In genomic region chr3:72627276-72627675, GRCh38 we compare ENCODE assay signal across 23 cellular contexts.
DNase-seq lines count a peak whose midpoint lies in the region; ATAC-seq and TF ChIP-seq lines count a peak whose summit lies in the region.
"Had no signal": no experiment of that assay in that cellular context is flagged by ENCODE, and none has a peak within 500 bp of the region (broad histone marks: within the 10 kb centered on the region; RNA-seq: fewer than 3 reads in every experiment).

No MANE protein-coding gene starts in this region.

- peaks cover 5% of the 10 kb centered on the region for H3K9me3 Mint-ChIP-seq in activated CD4-positive, alpha-beta T cell treated with anti-CD3 and anti-CD28 coated beads for 36 hours (ENCODE audit: low read depth)
- H3K9me3 Mint-ChIP-seq: CD8-positive, alpha-beta memory T cell; stimulated activated naive CD8-positive, alpha-beta T cell treated with anti-CD3 and anti-CD28 coated beads, Interleukin-15, Interleukin-2, amounts not matched to agents 100 ng/mL and 50 ng/mL, for 24 hours had no signal

- POLR2A ChIA-PET in activated CD4-positive, alpha-beta T cell treated with anti-CD3 and anti-CD28 coated beads for 36 hours (lab: Charles Lee), result no interaction called here

- peak; percentile 31 for ATAC-seq in activated CD4-positive, alpha-beta T cell treated with anti-CD3 and anti-CD28 coated beads for 36 hours
- ATAC-seq in RWPE2 (ENCODE audit: low read depth) (no peak), left colon (no peak)
- ATAC-seq: activated CD4-positive, CD25-positive, alpha-beta regulatory T cell treated with anti-CD3 and anti-CD28 coated beads, Interleukin-2, amount 50 U/mL, for 24 hours; left lobe of liver; psoas muscle had no signal

- H3K4me1 ChIP-seq in BLaER1, result peaks cover 54% of the 10 kb centered on the region
- peaks cover 46% of the 10 kb centered on the region for H3K4me1 ChIP-seq in RWPE2 (ENCODE audit: insufficient read depth, poor library complexity, severe bottlenecking)
- H3K4me1 ChIP-seq in esophagus (ENCODE audit: control insufficient read depth in 2 of 2, insufficient read depth in 2 of 2, low read length in 1 of 2), result peaks cover 4 to 9% of the 10 kb centered on the region in 2 donors
- H3K4me1 ChIP-seq: psoas muscle, sigmoid colon had no signal

- no peak overlapping the region for H3K4me3 Mint-ChIP-seq in activated CD4-positive, alpha-beta T cell treated with anti-CD3 and anti-CD28 coated beads for 36 hours
- H3K4me3 Mint-ChIP-seq: CD8-positive, alpha-beta memory T cell; immature natural killer cell; stimulated activated naive CD8-positive, alpha-beta T cell treated with anti-CD3 and anti-CD28 coated beads, Interleukin-15, Interleukin-2, amounts not matched to agents 100 ng/mL and 50 ng/mL, for 24 hours had no signal

- intact Hi-C loops in activated CD4-positive, alpha-beta T cell treated with anti-CD3 and anti-CD28 coated beads for 36 hours (cut with DNase I, micrococcal nuclease), result no loop called here
- intact Hi-C loops in left colon (cut with DNase I, micrococcal nuclease), result no loop called here

- CTCF ChIA-PET in activated CD4-positive, alpha-beta T cell treated with anti-CD3 and anti-CD28 coated beads for 36 hours (lab: Charles Lee), result interaction anchor here (0.6 to 0.9 kb wide), 3 partner anchors 9 to 232 kb away, joined by 3 to 4 read pairs (median 3); no protein-coding TSS in a partner anchor

- DNase-seq in activated CD4-positive, alpha-beta T cell treated with anti-CD3 and anti-CD28 coated beads for 36 hours, result no peak
- no peak for DNase-seq in activated CD4-positive, alpha-beta T cell treated with anti-CD3 and anti-CD28 coated beads, Interleukin-2, amount 50 U/mL, for 4 hours
- DNase-seq in RWPE2 (ENCODE audit: low spot score) (no peak), brain microvascular endothelial cell (no peak), nucleus accumbens (lab: John Stamatoyannopoulos, UW) (no peak), left colon (no peak)
- DNase-seq: CD8-positive, alpha-beta memory T cell; cerebellar nuclear complex; dorsolateral prefrontal cortex; hypothalamus; immature natural killer cell; IMR-90; NCI-H1092; NCI-H1694 treated with DMSO at 0.1 percent for 48 hours; NCI-H526; psoas muscle; sigmoid colon had no signal

- H3K36me3 Mint-ChIP-seq in activated CD4-positive, alpha-beta T cell treated with anti-CD3 and anti-CD28 coated beads for 36 hours (ENCODE audit: low read depth), result peaks cover 2% of the 10 kb centered on the region
- H3K36me3 Mint-ChIP-seq: CD8-positive, alpha-beta memory T cell; immature natural killer cell had no signal

- H3K9ac ChIP-seq in BLaER1, result 0 out of 2 replicates have a peak overlapping the region, but pooled peaks have one; percentile 1

- H4K20me1 ChIP-seq in BLaER1, result no peaks in the 10 kb centered on the region

- WGBS in esophagus, 2 donors, result 71 to 73% methylated on average over 4 of the region's 4 CpGs

- peak overlapping the region; percentile 89 for H3K4me2 ChIP-seq in BLaER1

- H3K4me3 ChIP-seq in BLaER1 (no peak overlapping the region), RWPE2 (ENCODE audit: severe bottlenecking) (no peak overlapping the region), esophagus (ENCODE audit: low read depth in 1 of 2, low read length in 2 of 2) (no peak overlapping the region), brain microvascular endothelial cell (ENCODE audit: low read depth, low read length) (no peak overlapping the region)
- H3K4me3 ChIP-seq: dorsolateral prefrontal cortex, psoas muscle, sigmoid colon had no signal

- H3K27ac ChIP-seq in BLaER1, result 0 out of 2 replicates have a peak overlapping the region, but pooled peaks have one; percentile 31
- peak overlapping the region; percentile 81 for H3K27ac ChIP-seq in RWPE2 (ENCODE audit: poor library complexity, severe bottlenecking)
- peak overlapping the region; percentile 3 to 66 for H3K27ac ChIP-seq in esophagus (ENCODE audit: low read depth in 2 of 2, low read length in 1 of 2)
- no peak overlapping the region for H3K27ac ChIP-seq in brain microvascular endothelial cell
- H3K27ac ChIP-seq: 22Rv1, dorsolateral prefrontal cortex, psoas muscle, sigmoid colon had no signal

- no peaks in the 10 kb centered on the region for H3K27me3 Mint-ChIP-seq in activated CD4-positive, alpha-beta T cell treated with anti-CD3 and anti-CD28 coated beads for 36 hours
- H3K27me3 Mint-ChIP-seq: stimulated activated naive CD8-positive, alpha-beta T cell treated with anti-CD3 and anti-CD28 coated beads, Interleukin-15, Interleukin-2, amounts not matched to agents 100 ng/mL and 50 ng/mL, for 24 hours had no signal

- TF ChIP-seq CTCF in RWPE2 (IDR thresholded peaks at IDR 0.05; ENCODE audit: poor library complexity, severe bottlenecking) (no peak), brain microvascular endothelial cell (IDR thresholded peaks at IDR 0.05; ENCODE audit: low read depth, low read length, missing control alignments) (no peak)

- H3K9me3 ChIP-seq in BLaER1 (peaks cover 7% of the 10 kb centered on the region), RWPE2 (ENCODE audit: severe bottlenecking) (no peaks in the 10 kb centered on the region), esophagus (ENCODE audit: control insufficient read depth in 2 of 2, insufficient read depth in 1 of 2, low read depth in 1 of 2, low read length in 1 of 2) (no peaks in the 10 kb centered on the region)
- H3K9me3 ChIP-seq: sigmoid colon had no signal

- H3K4me1 Mint-ChIP-seq in activated CD4-positive, alpha-beta T cell treated with anti-CD3 and anti-CD28 coated beads for 36 hours, result peaks cover 46% of the 10 kb centered on the region

- H3K27ac Mint-ChIP-seq in activated CD4-positive, alpha-beta T cell treated with anti-CD3 and anti-CD28 coated beads for 36 hours, result peak overlapping the region; percentile 62
- H3K27ac Mint-ChIP-seq: CD8-positive, alpha-beta memory T cell; immature natural killer cell; stimulated activated naive CD8-positive, alpha-beta T cell treated with anti-CD3 and anti-CD28 coated beads, Interleukin-15, Interleukin-2, amounts not matched to agents 100 ng/mL and 50 ng/mL, for 24 hours had no signal

- in situ Hi-C loops in brain microvascular endothelial cell (cut with HindIII; ENCODE audit: low pct_ligation_motif_present, low sequenced_read_pairs), result no loop called here

- H3K36me3 ChIP-seq in BLaER1 (no peaks in the 10 kb centered on the region), RWPE2 (ENCODE audit: low read depth) (no peaks in the 10 kb centered on the region), esophagus (ENCODE audit: control insufficient read depth in 2 of 2, insufficient read depth in 2 of 2, low read length in 1 of 2) (no peaks in the 10 kb centered on the region), brain microvascular endothelial cell (replicated peaks) (no peaks in the 10 kb centered on the region)
- H3K36me3 ChIP-seq: sigmoid colon had no signal

- H3K27me3 ChIP-seq in BLaER1 (no peaks in the 10 kb centered on the region), RWPE2 (ENCODE audit: insufficient read depth, poor library complexity, severe bottlenecking) (no peaks in the 10 kb centered on the region), esophagus (ENCODE audit: control insufficient read depth in 1 of 2, insufficient read depth in 2 of 2, low read length in 2 of 2) (no peaks in the 10 kb centered on the region), brain microvascular endothelial cell (replicated peaks) (no peaks in the 10 kb centered on the region)
- H3K27me3 ChIP-seq: dorsolateral prefrontal cortex, sigmoid colon had no signal
